ENCODE assay signal across 8 cellular contexts in genomic region chr10:100185364-100186252, GRCh38. TPM values are rescaled to one million over a fixed set of nuclear protein-coding genes. Genes with fewer than 3 reads are reported as not detected.
DNase-seq lines count a peak whose midpoint lies in the region; ATAC-seq and TF ChIP-seq lines count a peak whose summit lies in the region.

Gene ERLIN1, minus strand, starts transcription at chr10:100186029. Its CDS starts 403 bp downstream, at chr10:100185626.

- intact Hi-C loops in right lobe of liver (cut with DNase I) = no loop called here

- TF ChIP-seq POLR2A in right lobe of liver (IDR thresholded peaks at IDR 0.05) = peak; percentile 92

- under 1% methylated on average over 17 of the region's 65 CpGs for WGBS in right lobe of liver (ENCODE audit: insufficient coverage, low coverage, low lambda C conversion rate, missing lambda C conversion rate)

- H3K4me3 ChIP-seq in right lobe of liver = peak within 1 kb of the TSS; percentile 60 to 89 (median 88)

- H3K4me1 ChIP-seq in right lobe of liver = peaks cover 0 to 43% (median 6%) of the 10 kb centered on the region in 4 donors

- H3K36me3 ChIP-seq in right lobe of liver = peaks cover 0 to 12% (median 2%) of the 10 kb centered on the region in 4 donors

- ATAC-seq in GM19372 (IDR thresholded peaks at IDR 0.05; ENCODE audit: low read depth, unreplicated experiment) (peak; percentile 89), HG03558 (IDR thresholded peaks at IDR 0.05; ENCODE audit: extremely low read depth, unreplicated experiment) (peak; percentile 46), right lobe of liver (peak; percentile 85 to 93 (median 92))

- TF ChIP-seq CTCF in right lobe of liver (IDR thresholded peaks at IDR 0.05) = no peak

- no peaks in the 10 kb centered on the region for H3K27me3 ChIP-seq in right lobe of liver

- DNase-seq in C1 segment of cervical spinal cord (lab: John Stamatoyannopoulos, UW) (peak; percentile 54 to 93 (median 85)), NCI-H82 (lab: John Stamatoyannopoulos, UW) (peak; percentile 94), dermis microvascular lymphatic vessel endothelial cell (ENCODE audit: low read depth in 2 of 2) (peak; percentile 69 to 94), right lobe of liver (peak; percentile 94)
- peak; percentile 92 to 95 for DNase-seq in activated CD4-positive, alpha-beta T cell treated with anti-CD3 and anti-CD28 coated beads, Interleukin-2, amount 50 U/mL, for 48 hours
- peak; percentile 94 for DNase-seq in stimulated activated CD4-positive, alpha-beta T cell treated with anti-CD3 and anti-CD28 coated beads, Interleukin-4, amount 100 ng/mL, for 24 hours

- H3K9me3 ChIP-seq in right lobe of liver = no peaks in the 10 kb centered on the region

- H3K27ac ChIP-seq in right lobe of liver = peak within 1 kb of the TSS; percentile 72 to 90 (median 86)

RNA-seq across cellular contexts. Expression of gene ERLIN1, which starts in this region (rescaled TPM):
- total RNA-seq in dermis microvascular lymphatic vessel endothelial cell (28.4 and 33.6 TPM in 2 replicates), right lobe of liver (10 to 100 TPM; 37.1 to 82.0 (median 54.1) TPM)

Comparison
In these comparisons a context has a peak if more than half of its experiments do, and no peak if none do; other contexts are left out.
1. Peak in every context shown above with its lines: DNase-seq, ATAC-seq, H3K4me3 ChIP-seq and H3K27ac ChIP-seq.